11 cellular contexts compared by ENCODE assay signal in the genomic region with DNA sequence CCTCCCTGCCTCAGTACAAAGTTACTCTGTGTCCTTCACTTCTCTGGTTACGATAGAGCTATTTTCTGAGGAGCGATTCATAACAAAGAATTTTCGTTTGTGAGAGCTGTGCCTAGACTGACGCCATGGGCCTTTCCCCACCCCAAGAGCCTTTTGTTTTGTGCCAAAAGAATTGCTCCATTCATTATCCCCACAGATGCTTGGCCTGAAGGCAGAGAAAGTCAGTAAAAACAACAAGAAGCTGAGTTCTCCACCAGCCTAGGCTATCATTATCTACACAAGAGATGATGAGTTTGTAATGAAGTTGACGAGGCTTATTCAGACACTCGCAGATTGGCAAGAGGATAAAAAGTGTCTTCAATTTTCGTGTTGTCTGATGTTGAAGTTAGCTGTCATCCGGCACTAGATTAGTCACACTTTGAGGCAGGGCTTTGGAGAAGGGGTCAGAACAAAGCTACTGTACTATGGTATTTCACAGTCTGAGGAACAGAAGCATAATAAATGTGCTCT.
A peak's percentile ranks its signal among the peaks of the same experiment; 100 is the strongest.
DNase-seq lines count a peak whose midpoint lies in the region; ATAC-seq lines count a peak whose summit lies in the region.
"Had no signal": no experiment of that assay in that cellular context is flagged by ENCODE, and none has a peak within 500 bp of the region (broad histone marks: within the 10 kb centered on the region; RNA-seq: fewer than 3 reads in every experiment).

No MANE protein-coding gene starts in this region.

- H3K4me2 ChIP-seq in BLaER1 treated with 17β-estradiol and CSF1 and Interleukin-3, amounts not matched to agents 10 nM and 100 nM, result peak overlapping the region in 8 of 11 experiments; percentile 55 to 87 (median 74); a peak in 17 of 22 replicates

- no peak overlapping the region for H3K4me3 ChIP-seq in BLaER1 treated with 17β-estradiol and CSF1 and Interleukin-3, amounts not matched to agents 10 nM and 100 nM

- in situ Hi-C loops in SK-MEL-5 (cut with HindIII; ENCODE audit: low pct_unique_long_range_greater_than_20kb, low sequenced_read_pairs), result no loop called here

- H3K9ac ChIP-seq in BLaER1 treated with 17β-estradiol and CSF1 and Interleukin-3, amounts not matched to agents 10 nM and 100 nM, result no peak overlapping the region

- H3K27me3 ChIP-seq in BLaER1 treated with 17β-estradiol and CSF1 and Interleukin-3, amounts not matched to agents 10 nM and 100 nM, result no peaks in the 10 kb centered on the region
- H3K27me3 ChIP-seq: esophagus muscularis mucosa had no signal

- peaks cover 13 to 33% (median 28%) of the 10 kb centered on the region in 10 experiments for H3K4me1 ChIP-seq in BLaER1 treated with 17β-estradiol and CSF1 and Interleukin-3, amounts not matched to agents 10 nM and 100 nM
- H3K4me1 ChIP-seq: esophagus muscularis mucosa had no signal

- no peak for ATAC-seq in GM21717 (IDR thresholded peaks at IDR 0.05; ENCODE audit: unreplicated experiment)

- no peaks in the 10 kb centered on the region for H3K36me3 ChIP-seq in BLaER1 treated with 17β-estradiol and CSF1 and Interleukin-3, amounts not matched to agents 10 nM and 100 nM
- H3K36me3 ChIP-seq: esophagus muscularis mucosa had no signal

- DNase-seq in SK-MEL-5 (ENCODE audit: low read depth, low spot score), result peak; percentile 98
- peak; percentile 87 for DNase-seq in glomerular visceral epithelial cell (ENCODE audit: extremely low spot score)
- peak; percentile 33 for DNase-seq in occipital lobe (lab: John Stamatoyannopoulos, UW)
- DNase-seq in NCI-H2171 (lab: John Stamatoyannopoulos, UW), result no peak
- no peak for DNase-seq in activated naive CD4-positive, alpha-beta T cell treated with Interleukin-2 at 50 U/mL for 16 hours
- no peak for DNase-seq in OCI-M1 (lab: John Stamatoyannopoulos, UW)
- DNase-seq: activated gamma-delta T cell treated with Interleukin-2 at 50 U/mL for 16 hours, MV-4-11 had no signal

- H3K9me3 ChIP-seq in BLaER1 treated with 17β-estradiol and CSF1 and Interleukin-3, amounts not matched to agents 10 nM and 100 nM (replicated peaks in 1 of 11), result peaks cover 0 to 10% (median 0%) of the 10 kb centered on the region in 11 experiments; a peak in 3 of 22 replicates
- H3K9me3 ChIP-seq: esophagus muscularis mucosa had no signal

- H3K27ac ChIP-seq in BLaER1 treated with 17β-estradiol and CSF1 and Interleukin-3, amounts not matched to agents 10 nM and 100 nM, result peak overlapping the region in 1 of 11 experiments; percentile 89; a peak in 1 of 22 replicates

- no peaks in the 10 kb centered on the region for H4K20me1 ChIP-seq in BLaER1 treated with 17β-estradiol and CSF1 and Interleukin-3, amounts not matched to agents 10 nM and 100 nM

Comparison
In these comparisons a context has a peak if more than half of its experiments do, and no peak if none do; other contexts are left out.
1. DNase-seq: peak in SK-MEL-5 (single experiment), glomerular visceral epithelial cell (single experiment) and occipital lobe (single experiment); none in NCI-H2171 (single experiment), activated naive CD4-positive, alpha-beta T cell treated with Interleukin-2 at 50 U/mL for 16 hours (single experiment) and OCI-M1 (single experiment).